In the genomic region with DNA sequence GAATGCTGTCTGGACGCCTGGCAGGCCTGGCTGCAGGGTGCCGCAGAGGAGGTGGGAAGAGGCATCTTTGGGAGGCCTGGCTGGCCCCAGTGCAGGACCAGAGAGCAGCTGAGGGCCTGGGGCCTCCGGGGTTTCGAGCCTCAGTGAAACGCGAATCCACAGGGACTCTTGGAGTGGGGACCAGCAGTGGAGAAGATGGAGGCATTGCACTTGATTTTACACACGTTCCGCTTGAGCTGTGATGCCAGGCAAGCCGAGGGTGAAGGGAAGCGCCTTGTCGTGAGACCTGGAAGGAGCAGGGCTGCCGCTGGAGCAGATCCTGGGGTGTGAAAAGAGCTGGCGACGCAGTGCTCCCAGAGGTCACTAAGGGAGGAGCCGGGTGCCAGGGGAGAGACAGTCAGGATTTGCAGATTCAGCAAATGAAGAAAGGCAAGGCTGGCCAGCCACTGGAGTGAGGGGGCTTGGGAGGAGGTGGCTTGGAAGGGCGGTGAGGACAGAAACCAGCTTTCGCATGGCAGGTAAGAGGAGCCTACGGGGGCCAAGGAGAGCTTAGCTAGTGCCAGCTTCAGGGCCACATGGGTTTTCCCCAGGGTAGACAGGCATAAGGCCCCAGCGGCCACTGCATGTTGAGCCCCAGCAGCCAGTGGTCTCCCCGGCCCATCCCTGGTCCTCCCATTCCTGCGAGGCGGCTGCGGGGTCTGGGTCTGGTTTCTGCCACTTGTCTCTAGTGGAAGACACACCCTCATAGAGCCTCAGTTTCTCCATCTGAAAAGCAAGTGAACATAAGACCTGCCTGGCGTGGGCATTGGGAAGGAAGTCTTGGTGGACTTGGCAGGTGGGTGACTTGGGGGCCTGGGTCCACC, we compare ENCODE assay signal across 21 cellular contexts.
DNase-seq lines count a peak whose midpoint lies in the region; ATAC-seq, FAIRE-seq and TF ChIP-seq lines count a peak whose summit lies in the region.
"Had no signal": no experiment of that assay in that cellular context is flagged by ENCODE, and none has a peak within 500 bp of the region (broad histone marks: within the 10 kb centered on the region; RNA-seq: fewer than 3 reads in every experiment).

No MANE protein-coding gene starts in this region.

- peaks cover 33% of the 10 kb centered on the region for H3K79me1 ChIP-seq in mesenchymal stem cell (replicated peaks; ENCODE audit: low read length, poor library complexity, severe bottlenecking)

- BruUV-seq in Caco-2 (replicated peaks; lab: Mats Ljungman, UMichigan), result no TSS peak

- H3K27me3 ChIP-seq in Caco-2 (replicated peaks; ENCODE audit: control insufficient read depth, insufficient read depth, low read length), result no peaks in the 10 kb centered on the region
- H3K27me3 ChIP-seq in mesenchymal stem cell (ENCODE audit: control insufficient read depth in 1 of 2, insufficient read depth in 1 of 2, low read length in 2 of 2), result no peaks in the 10 kb centered on the region
- H3K27me3 ChIP-seq: body of pancreas, ovary, right lobe of liver, transverse colon had no signal

- no peak overlapping the region for H3K23ac ChIP-seq in mesenchymal stem cell (ENCODE audit: low read length in 2 of 2)

- H3K36me3 Mint-ChIP-seq in Caco-2 (ENCODE audit: insufficient read depth, unreplicated experiment), result peaks cover 42% of the 10 kb centered on the region

- no peak for TF ChIP-seq CTCF in A549 (IDR thresholded peaks at IDR 0.05)
- no peak for TF ChIP-seq CTCF in Caco-2 (IDR thresholded peaks at IDR 0.05; ENCODE audit: insufficient read depth in 1 of 2, low read depth in 1 of 2, low read length in 1 of 2, severe bottlenecking in 1 of 2, unreplicated experiment in 1 of 2)

- no peak for ATAC-seq in A549
- no peak for ATAC-seq in GM21619 (IDR thresholded peaks at IDR 0.05; ENCODE audit: unreplicated experiment)
- ATAC-seq: body of pancreas; right lobe of liver; stimulated activated naive CD8-positive, alpha-beta T cell treated with anti-CD3 and anti-CD28 coated beads, Interleukin-15, Interleukin-2, amounts not matched to agents 100 U/mL and 50 U/mL, for 24 hours had no signal

- no peak overlapping the region for H3K4me3 ChIP-seq in A549
- no peak overlapping the region for H3K4me3 ChIP-seq in Caco-2 (ENCODE audit: low read depth, low read length)
- no peak overlapping the region for H3K4me3 ChIP-seq in mesenchymal stem cell (ENCODE audit: insufficient read depth in 1 of 2, low read depth in 1 of 2, low read length in 2 of 2)
- H3K4me3 ChIP-seq: body of pancreas, lower lobe of right lung, ovary, right lobe of liver, transverse colon had no signal

- intact Hi-C loops in Caco-2 (cut with micrococcal nuclease; ENCODE audit: unreplicated experiment), result no loop called here

- H3K27ac Mint-ChIP-seq in Caco-2 (ENCODE audit: unreplicated experiment), result peak overlapping the region; percentile 29
- H3K27ac Mint-ChIP-seq: HFFc6, immature natural killer cell had no signal

- CTCF ChIA-PET in A549 (lab: Yijun Ruan, JAX) (interaction anchor here (1.2 to 5.2 kb wide), 5 partner anchors 11 to 95 kb away, joined by 3 to 26 read pairs (median 3); no protein-coding TSS in a partner anchor), Caco-2 (lab: Charles Lee) (no interaction called here)

- H2BK120ac ChIP-seq in mesenchymal stem cell (ENCODE audit: low read depth, low read length), result peak overlapping the region; percentile 61

- H2AK5ac ChIP-seq in mesenchymal stem cell (ENCODE audit: low read length, severe bottlenecking), result no peak overlapping the region

- H3K9ac ChIP-seq in mesenchymal stem cell (ENCODE audit: low read length), result no peak overlapping the region

- H3K9me3 ChIP-seq in A549, result no peaks in the 10 kb centered on the region
- H3K9me3 ChIP-seq in Caco-2, result no peaks in the 10 kb centered on the region
- no peaks in the 10 kb centered on the region for H3K9me3 ChIP-seq in mesenchymal stem cell (ENCODE audit: control insufficient read depth, low read length)
- H3K9me3 ChIP-seq: body of pancreas, lower lobe of right lung, ovary, right lobe of liver, transverse colon had no signal

- no peak overlapping the region for H3K4ac ChIP-seq in mesenchymal stem cell (ENCODE audit: low read depth in 1 of 2, low read length in 2 of 2)

- no peak overlapping the region for H3K27ac ChIP-seq in A549
- no peak overlapping the region for H3K27ac ChIP-seq in mesenchymal stem cell (ENCODE audit: low read length, poor library complexity, severe bottlenecking)
- H3K27ac ChIP-seq: body of pancreas, HL-60, lower lobe of right lung, ovary, right lobe of liver, transverse colon had no signal

- POLR2A ChIA-PET in A549 (lab: Yijun Ruan, JAX) (no interaction called here), Caco-2 (lab: Charles Lee) (no interaction called here)

- H3K4me2 ChIP-seq in A549 (no peak overlapping the region), mesenchymal stem cell (ENCODE audit: low read length, poor library complexity, severe bottlenecking) (no peak overlapping the region)

- peak overlapping the region; percentile 41 for H2BK15ac ChIP-seq in mesenchymal stem cell (ENCODE audit: low read depth, poor library complexity, severe bottlenecking)

- no peak overlapping the region for H2BK5ac ChIP-seq in mesenchymal stem cell (ENCODE audit: low read depth, low read length, poor library complexity, severe bottlenecking)

- WGBS in A549 (ENCODE audit: missing lambda C conversion rate), result 93% methylated on average over 24 of the region's 24 CpGs
- 92% methylated on average over 24 of the region's 24 CpGs for WGBS in mesenchymal stem cell

- H2AFZ ChIP-seq in mesenchymal stem cell (ENCODE audit: low read depth, low read length), result no peak overlapping the region

- no peak for TF ChIP-seq RAD21 in A549 (conservative IDR thresholded peaks at IDR 0.05 in 1 of 2, IDR thresholded peaks at IDR 0.05 in 1 of 2)

- H3K4me3 Mint-ChIP-seq in Caco-2 (ENCODE audit: unreplicated experiment), result no peak overlapping the region
- H3K4me3 Mint-ChIP-seq: HFFc6, immature natural killer cell had no signal

- no peak for TF ChIP-seq POLR2A in A549 (IDR thresholded peaks at IDR 0.05; ENCODE audit: low read length)

- H3K36me3 ChIP-seq in Caco-2 (ENCODE audit: control insufficient read depth, insufficient read depth, low read length) (0 out of 2 replicates have a peak, but pooled peaks cover 1% of the 10 kb centered on the region), mesenchymal stem cell (ENCODE audit: control insufficient read depth in 1 of 2, insufficient read depth in 2 of 2, low read depth in 1 of 2, low read length in 2 of 2) (peaks cover 8 to 25% of the 10 kb centered on the region in 2 experiments)
- H3K36me3 ChIP-seq: lower lobe of right lung, ovary, right lobe of liver, transverse colon had no signal

- DNase-seq in A549 (ENCODE audit: low read depth in 1 of 2, low spot score in 1 of 2) (no peak), Caco-2 (peak in 1 of 2 experiments; percentile 25), mesenchymal stem cell (no peak), NCI-H1105 treated with DMSO at 0.1 percent for 48 hours (lab: John Stamatoyannopoulos, UW) (no peak)
- DNase-seq in activated naive CD4-positive, alpha-beta T cell treated with anti-CD3 and anti-CD28 coated beads, Interleukin-2, amount 50 U/mL, for 16 hours, result peak; percentile 8
- DNase-seq in stimulated activated CD4-positive, alpha-beta T cell treated with anti-CD3 and anti-CD28 coated beads, Interleukin-2, amount 100 ng/mL, for 48 hours, result no peak
- DNase-seq: cortex of kidney; HFFc6; immature natural killer cell; NCI-H1694 treated with DMSO at 0.1 percent for 48 hours; NCI-H345; stimulated activated naive CD8-positive, alpha-beta T cell treated with anti-CD3 and anti-CD28 coated beads, Interleukin-15, Interleukin-2, amounts not matched to agents 100 U/mL and 50 U/mL, for 24 hours; T-helper 9 cell; transverse colon had no signal

- no peaks in the 10 kb centered on the region for H3K27me3 Mint-ChIP-seq in Caco-2 (ENCODE audit: insufficient read depth, unreplicated experiment)

- no peak for TF ChIP-seq EP300 in A549 (IDR thresholded peaks at IDR 0.05)

- H4K91ac ChIP-seq in mesenchymal stem cell (ENCODE audit: low read length), result no peak overlapping the region

- H2BK12ac ChIP-seq in mesenchymal stem cell (ENCODE audit: low read length in 2 of 2), result no peak overlapping the region

- H3K14ac ChIP-seq in mesenchymal stem cell (ENCODE audit: low read length in 2 of 2), result no peak overlapping the region

- no peaks in the 10 kb centered on the region for H3K9me3 Mint-ChIP-seq in Caco-2 (ENCODE audit: unreplicated experiment)
- H3K9me3 Mint-ChIP-seq: HFFc6, immature natural killer cell had no signal

- no peak for FAIRE-seq in A549 (lab: Jason Lieb, UNC)
- FAIRE-seq: GM19239 had no signal

- H3K4me1 Mint-ChIP-seq in Caco-2 (ENCODE audit: low read depth, unreplicated experiment), result peaks cover 22% of the 10 kb centered on the region

- H4K8ac ChIP-seq in mesenchymal stem cell (ENCODE audit: low read length), result peak overlapping the region; percentile 38

- 0 out of 3 replicates have a peak, but pooled peaks cover 5% of the 10 kb centered on the region for H3K4me1 ChIP-seq in A549
- peaks cover 17% of the 10 kb centered on the region for H3K4me1 ChIP-seq in Caco-2
- peaks cover 13% of the 10 kb centered on the region for H3K4me1 ChIP-seq in mesenchymal stem cell (ENCODE audit: control insufficient read depth, insufficient read depth, low read depth, low read length)
- H3K4me1 ChIP-seq: body of pancreas, right lobe of liver, transverse colon had no signal

- no peak overlapping the region for H3K18ac ChIP-seq in mesenchymal stem cell (ENCODE audit: low read depth in 1 of 2, low read length in 2 of 2)

TF ChIP-seq in A549, 52 proteins besides CTCF, POLR2A, EP300 and RAD21:
- TF ChIP-seq MAFK (IDR thresholded peaks at IDR 0.05; ENCODE audit: partially characterized antibody) (peak; percentile 66), NFE2L2 (conservative IDR thresholded peaks at IDR 0.05; ENCODE audit: low read length) (no peak), BHLHE40 (IDR thresholded peaks at IDR 0.05; ENCODE audit: low read depth, low read length) (no peak)
